Comparison of ENCODE assay signal across 15 cellular contexts in the genomic region with DNA sequence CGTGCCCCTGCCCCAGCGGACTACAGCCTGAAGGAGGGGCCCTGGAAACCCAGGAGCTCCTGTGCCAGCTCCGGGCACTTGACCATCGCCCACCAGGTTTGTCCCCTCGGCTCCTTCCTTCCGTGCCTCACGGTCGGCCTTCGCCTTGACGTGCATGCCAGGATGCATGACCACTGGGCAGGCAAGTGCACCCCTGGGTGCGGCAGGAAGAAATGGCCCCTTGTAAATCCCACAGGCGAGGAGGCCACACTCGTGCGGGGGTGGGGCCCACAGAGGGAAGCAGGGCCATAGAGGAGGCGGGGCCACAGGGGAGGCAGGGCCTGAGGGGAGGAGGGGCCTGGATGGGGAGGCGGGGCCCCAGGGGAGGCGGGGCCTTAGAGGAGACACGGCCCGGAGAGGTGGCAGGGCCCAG.
DNase-seq lines count a peak whose midpoint lies in the region; ATAC-seq and TF ChIP-seq lines count a peak whose summit lies in the region.
"Had no signal": no experiment of that assay in that cellular context is flagged by ENCODE, and none has a peak within 500 bp of the region (broad histone marks: within the 10 kb centered on the region; RNA-seq: fewer than 3 reads in every experiment).

No MANE protein-coding gene starts in this region.

- H3K27me3 ChIP-seq in right lobe of liver = no peaks in the 10 kb centered on the region

- no peak overlapping the region for H3K4me3 ChIP-seq in OCI-LY7 (ENCODE audit: low read depth, low read length, poor library complexity, severe bottlenecking)
- H3K4me3 ChIP-seq in right lobe of liver = no peak overlapping the region
- H3K4me3 ChIP-seq: gastrocnemius medialis had no signal

- peak; percentile 29 for DNase-seq in stimulated activated CD4-positive, alpha-beta T cell treated with anti-CD3 and anti-CD28 coated beads, Interleukin-1b, Interleukin-23, amount 100 ng/mL, for 48 hours
- no peak for DNase-seq in stimulated activated CD4-positive, alpha-beta T cell treated with anti-CD3 and anti-CD28 coated beads, Interleukin-4, amount 100 ng/mL, for 4 hours
- DNase-seq in OCI-LY7 (ENCODE audit: low spot score) = peak; percentile 5
- DNase-seq in right lobe of liver = peak; percentile 5 to 47 (median 27)
- no peak for DNase-seq in central memory CD4-positive, alpha-beta T cell
- DNase-seq in AG20443 (ENCODE audit: low spot score) = no peak
- DNase-seq: C1 segment of cervical spinal cord; gastrocnemius medialis; immature natural killer cell; MM.1S; NK-92 treated with Interleukin-12 subunit alpha and Interleukin-12 subunit beta, amount 100 ng/mL, for 24 hours; SHP77; T1000 had no signal

- CTCF ChIA-PET in OCI-LY7 (lab: Charles Lee; ENCODE audit: unreplicated experiment) = no interaction called here

- 80% methylated on average over 11 of the region's 19 CpGs for WGBS in right lobe of liver (ENCODE audit: insufficient coverage, low coverage, low lambda C conversion rate, missing lambda C conversion rate)

- H2AFZ ChIP-seq in OCI-LY7 (ENCODE audit: low read length) = no peak overlapping the region
- H2AFZ ChIP-seq: parathyroid adenoma had no signal

- POLR2A ChIA-PET in OCI-LY7 (lab: Charles Lee) = no interaction called here

- no peak for TF ChIP-seq POLR2A in right lobe of liver (IDR thresholded peaks at IDR 0.05)

- no peak overlapping the region for H3K27ac ChIP-seq in OCI-LY7 (ENCODE audit: low read depth, low read length, poor library complexity, severe bottlenecking)
- no peak overlapping the region for H3K27ac ChIP-seq in right lobe of liver
- H3K27ac ChIP-seq: gastrocnemius medialis, parathyroid adenoma had no signal

- H3K79me2 ChIP-seq in OCI-LY7 (ENCODE audit: insufficient read depth, low read depth, low read length) = no peaks in the 10 kb centered on the region
- H3K79me2 ChIP-seq: parathyroid adenoma had no signal

- ATAC-seq in right lobe of liver = no peak
- no peak for ATAC-seq in HG03457 (IDR thresholded peaks at IDR 0.05; ENCODE audit: unreplicated experiment)
- ATAC-seq: gastrocnemius medialis had no signal

- H3K9me2 ChIP-seq in OCI-LY7 (ENCODE audit: insufficient read depth, low read length) = no peaks in the 10 kb centered on the region

- H3K4me2 ChIP-seq in OCI-LY7 (ENCODE audit: low read length) = no peak overlapping the region

- H3K4me1 ChIP-seq in OCI-LY7 (ENCODE audit: insufficient read depth, low read length, poor library complexity, severe bottlenecking) (no peaks in the 10 kb centered on the region), right lobe of liver (no peaks in the 10 kb centered on the region)
- H3K4me1 ChIP-seq: gastrocnemius medialis, parathyroid adenoma had no signal

- H4K20me1 ChIP-seq in OCI-LY7 (ENCODE audit: insufficient read depth, low read length) = no peaks in the 10 kb centered on the region

- H3K36me3 ChIP-seq in OCI-LY7 (ENCODE audit: insufficient read depth, low read length) (no peaks in the 10 kb centered on the region), right lobe of liver (no peaks in the 10 kb centered on the region)
- H3K36me3 ChIP-seq: gastrocnemius medialis had no signal

- no TSS peak for BruUV-seq in OCI-LY7 (replicated peaks; lab: Mats Ljungman, UMichigan)

- no peaks in the 10 kb centered on the region for H3K9me3 ChIP-seq in OCI-LY7 (ENCODE audit: low read length)
- no peaks in the 10 kb centered on the region for H3K9me3 ChIP-seq in right lobe of liver
- H3K9me3 ChIP-seq: gastrocnemius medialis had no signal

- intact Hi-C loops in OCI-LY7 (cut with micrococcal nuclease; ENCODE audit: unreplicated experiment) (no loop called here), right lobe of liver (cut with DNase I) (no loop called here)

- TF ChIP-seq CTCF in OCI-LY7 (conservative IDR thresholded peaks at IDR 0.05; ENCODE audit: low read length) (no peak), right lobe of liver (IDR thresholded peaks at IDR 0.05) (no peak)

Comparison
In these comparisons a context has a peak if more than half of its experiments do, and no peak if none do; other contexts are left out.
1. DNase-seq: peak in stimulated activated CD4-positive, alpha-beta T cell treated with anti-CD3 and anti-CD28 coated beads, Interleukin-1b, Interleukin-23, amount 100 ng/mL, for 48 hours (single experiment), OCI-LY7 (single experiment) and right lobe of liver (3 of 3); none in stimulated activated CD4-positive, alpha-beta T cell treated with anti-CD3 and anti-CD28 coated beads, Interleukin-4, amount 100 ng/mL, for 4 hours (0 of 2), central memory CD4-positive, alpha-beta T cell (single experiment) and AG20443 (single experiment).